ENCODE assay signal across 1 cellular context in the genomic region with DNA sequence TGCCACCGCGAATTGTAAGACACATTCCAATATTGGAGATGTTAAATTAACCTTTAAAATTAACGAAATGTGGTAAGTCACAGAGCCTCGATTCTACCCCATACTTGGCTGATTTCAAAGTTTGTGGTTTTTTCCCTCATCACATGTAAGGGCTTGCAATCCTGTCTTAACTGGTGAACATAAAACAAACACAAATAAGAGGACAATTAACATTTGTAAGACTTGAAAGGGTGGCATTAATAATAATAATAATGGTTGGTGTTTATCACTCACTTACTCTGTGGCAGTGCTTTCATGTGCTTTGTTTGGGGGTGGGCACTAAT.
TF ChIP-seq lines count a peak whose summit lies in the region.

No MANE protein-coding gene starts in this region.

TF ChIP-seq in SK-N-SH treated with all-trans-retinoic acid at 6 μM for 48 hours, 23 proteins besides CTCF, POLR2A, EP300 and RAD21 (continued from another document):
- TF ChIP-seq CSRNP3 (CRISPR knock-in tag; IDR thresholded peaks at IDR 0.05) (no peak), ZC3H10 (CRISPR knock-in tag; IDR thresholded peaks at IDR 0.05) (no peak), CSDC2 (CRISPR knock-in tag; IDR thresholded peaks at IDR 0.05) (no peak), ZNF565 (CRISPR knock-in tag; conservative IDR thresholded peaks at IDR 0.05; ENCODE audit: low read depth) (no peak), PATZ1 (CRISPR knock-in tag; IDR thresholded peaks at IDR 0.05; ENCODE audit: borderline replicate concordance) (no peak), PPARA (CRISPR knock-in tag; IDR thresholded peaks at IDR 0.05; ENCODE audit: borderline replicate concordance) (no peak), ZFP3 (CRISPR knock-in tag; IDR thresholded peaks at IDR 0.05) (no peak), RARB (CRISPR knock-in tag; IDR thresholded peaks at IDR 0.05) (no peak), OSR1 (CRISPR knock-in tag; IDR thresholded peaks at IDR 0.05) (no peak), ESRRG (CRISPR knock-in tag; IDR thresholded peaks at IDR 0.05) (no peak)
- TF ChIP-seq, protein P1, sequence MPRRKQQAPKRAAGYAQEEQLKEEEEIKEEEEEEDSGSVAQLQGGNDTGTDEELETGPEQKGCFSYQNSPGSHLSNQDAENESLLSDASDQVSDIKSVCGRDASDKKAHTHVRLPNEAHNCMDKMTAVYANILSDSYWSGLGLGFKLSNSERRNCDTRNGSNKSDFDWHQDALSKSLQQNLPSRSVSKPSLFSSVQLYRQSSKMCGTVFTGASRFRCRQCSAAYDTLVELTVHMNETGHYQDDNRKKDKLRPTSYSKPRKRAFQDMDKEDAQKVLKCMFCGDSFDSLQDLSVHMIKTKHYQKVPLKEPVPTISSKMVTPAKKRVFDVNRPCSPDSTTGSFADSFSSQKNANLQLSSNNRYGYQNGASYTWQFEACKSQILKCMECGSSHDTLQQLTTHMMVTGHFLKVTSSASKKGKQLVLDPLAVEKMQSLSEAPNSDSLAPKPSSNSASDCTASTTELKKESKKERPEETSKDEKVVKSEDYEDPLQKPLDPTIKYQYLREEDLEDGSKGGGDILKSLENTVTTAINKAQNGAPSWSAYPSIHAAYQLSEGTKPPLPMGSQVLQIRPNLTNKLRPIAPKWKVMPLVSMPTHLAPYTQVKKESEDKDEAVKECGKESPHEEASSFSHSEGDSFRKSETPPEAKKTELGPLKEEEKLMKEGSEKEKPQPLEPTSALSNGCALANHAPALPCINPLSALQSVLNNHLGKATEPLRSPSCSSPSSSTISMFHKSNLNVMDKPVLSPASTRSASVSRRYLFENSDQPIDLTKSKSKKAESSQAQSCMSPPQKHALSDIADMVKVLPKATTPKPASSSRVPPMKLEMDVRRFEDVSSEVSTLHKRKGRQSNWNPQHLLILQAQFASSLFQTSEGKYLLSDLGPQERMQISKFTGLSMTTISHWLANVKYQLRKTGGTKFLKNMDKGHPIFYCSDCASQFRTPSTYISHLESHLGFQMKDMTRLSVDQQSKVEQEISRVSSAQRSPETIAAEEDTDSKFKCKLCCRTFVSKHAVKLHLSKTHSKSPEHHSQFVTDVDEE (CRISPR knock-in tag; IDR thresholded peaks at IDR 0.05) = no peak
- TF ChIP-seq, protein P2, sequence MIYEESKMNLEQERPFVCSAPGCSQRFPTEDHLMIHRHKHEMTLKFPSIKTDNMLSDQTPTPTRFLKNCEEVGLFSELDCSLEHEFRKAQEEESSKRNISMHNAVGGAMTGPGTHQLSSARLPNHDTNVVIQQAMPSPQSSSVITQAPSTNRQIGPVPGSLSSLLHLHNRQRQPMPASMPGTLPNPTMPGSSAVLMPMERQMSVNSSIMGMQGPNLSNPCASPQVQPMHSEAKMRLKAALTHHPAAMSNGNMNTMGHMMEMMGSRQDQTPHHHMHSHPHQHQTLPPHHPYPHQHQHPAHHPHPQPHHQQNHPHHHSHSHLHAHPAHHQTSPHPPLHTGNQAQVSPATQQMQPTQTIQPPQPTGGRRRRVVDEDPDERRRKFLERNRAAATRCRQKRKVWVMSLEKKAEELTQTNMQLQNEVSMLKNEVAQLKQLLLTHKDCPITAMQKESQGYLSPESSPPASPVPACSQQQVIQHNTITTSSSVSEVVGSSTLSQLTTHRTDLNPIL (CRISPR knock-in tag; IDR thresholded peaks at IDR 0.05; ENCODE audit: low read depth) = no peak
